In genomic region chr4:138758876-138759275, GRCh38 we compare ENCODE assay signal across 4 cellular contexts.
TF ChIP-seq lines count a peak whose summit lies in the region.

No MANE protein-coding gene starts in this region.

TF ChIP-seq in GM23338, 12 proteins besides CTCF, POLR2A, EP300 and RAD21 (continues in another document):
- TF ChIP-seq ZNF331 (CRISPR knock-in tag; IDR thresholded peaks at IDR 0.05; ENCODE audit: low read depth): no peak
- no peak for TF ChIP-seq STAT1 (IDR thresholded peaks at IDR 0.05; ENCODE audit: unreplicated experiment)
- TF ChIP-seq CREB1 (CRISPR knock-in tag; IDR thresholded peaks at IDR 0.05; ENCODE audit: low read depth): no peak

TF ChIP-seq in H1, 55 proteins besides CTCF, POLR2A, EP300 and RAD21:
- TF ChIP-seq MAFK (IDR thresholded peaks at IDR 0.05; ENCODE audit: low read depth, low read length) (no peak), CHD2 (IDR thresholded peaks at IDR 0.05; ENCODE audit: low read length) (no peak), PHF8 (conservative IDR thresholded peaks at IDR 0.05; ENCODE audit: low read depth, low read length) (no peak), NRF1 (IDR thresholded peaks at IDR 0.05; ENCODE audit: low read depth, low read length) (no peak), TAF7 (optimal IDR thresholded peaks at IDR 0.05; ENCODE audit: borderline replicate concordance, low read depth, low read length) (no peak), SIRT6 (IDR thresholded peaks at IDR 0.05; ENCODE audit: low read length) (no peak), POU5F1 (IDR thresholded peaks at IDR 0.05; ENCODE audit: low read depth, low read length) (no peak), SP4 (IDR thresholded peaks at IDR 0.05; ENCODE audit: low read length) (no peak), KDM5A (IDR thresholded peaks at IDR 0.05; ENCODE audit: low read length) (no peak), ATF2 (IDR thresholded peaks at IDR 0.05; ENCODE audit: low read length) (no peak), CHD1 (IDR thresholded peaks at IDR 0.05; ENCODE audit: low read depth, low read length) (no peak), JUN (IDR thresholded peaks at IDR 0.05; ENCODE audit: low read depth, low read length) (no peak), POLR2AphosphoS5 (IDR thresholded peaks at IDR 0.05; ENCODE audit: low read depth, low read length) (no peak), RNF2 (IDR thresholded peaks at IDR 0.05; ENCODE audit: borderline replicate concordance, low read depth, low read length, missing control alignments, poor library complexity, severe bottlenecking) (no peak), SUZ12 (IDR thresholded peaks at IDR 0.05; ENCODE audit: low read length) (no peak), RFX5 (IDR thresholded peaks at IDR 0.05; ENCODE audit: borderline replicate concordance, low read depth, low read length) (no peak), CREB1 (IDR thresholded peaks at IDR 0.05) (no peak), KDM1A (IDR thresholded peaks at IDR 0.05; ENCODE audit: borderline replicate concordance, low read length) (no peak), MAX (IDR thresholded peaks at IDR 0.05) (no peak)

TF ChIP-seq in neural cell, 6 proteins besides CTCF, POLR2A, EP300 and RAD21:
- TF ChIP-seq POLR2AphosphoS5 (IDR thresholded peaks at IDR 0.05) (no peak), TAF1 (IDR thresholded peaks at IDR 0.05; ENCODE audit: low read depth) (no peak), SMC3 (conservative IDR thresholded peaks at IDR 0.05; ENCODE audit: poor library complexity) (no peak), REST (IDR thresholded peaks at IDR 0.05; ENCODE audit: borderline replicate concordance) (no peak), EZH2 (IDR thresholded peaks at IDR 0.05; ENCODE audit: borderline replicate concordance, insufficient read depth, low read length, poor library complexity, severe bottlenecking) (no peak), MXI1 (conservative IDR thresholded peaks at IDR 0.05; ENCODE audit: poor library complexity, severe bottlenecking) (no peak)

TF ChIP-seq in SK-N-SH, 30 proteins besides CTCF, POLR2A, EP300 and RAD21:
- TF ChIP-seq NRF1 (IDR thresholded peaks at IDR 0.05; ENCODE audit: low read depth, low read length) (no peak), GABPA (IDR thresholded peaks at IDR 0.05; ENCODE audit: low read depth) (no peak), MXI1 (IDR thresholded peaks at IDR 0.05; ENCODE audit: low read depth, low read length) (no peak), FOSL2 (IDR thresholded peaks at IDR 0.05; ENCODE audit: borderline replicate concordance, low read depth) (no peak), NFIC (IDR thresholded peaks at IDR 0.05; ENCODE audit: borderline replicate concordance) (no peak), TCF12 (IDR thresholded peaks at IDR 0.05) (no peak), RFX5 (IDR thresholded peaks at IDR 0.05; ENCODE audit: low read length) (no peak), FOXJ3 (CRISPR knock-in tag; IDR thresholded peaks at IDR 0.05) (no peak), MEF2A (IDR thresholded peaks at IDR 0.05; ENCODE audit: borderline replicate concordance, low read depth) (no peak)
